Comparison of ENCODE assay signal across 35 cellular contexts in genomic region chr2:74368499-74368898, GRCh38.
"Had no signal": no experiment of that assay in that cellular context is flagged by ENCODE, and none has a peak within 500 bp of the region (broad histone marks: within the 10 kb centered on the region; RNA-seq: fewer than 3 reads in every experiment).

No MANE protein-coding gene starts in this region.

- DNase-seq: activated CD4-positive, alpha-beta memory T cell treated with anti-CD3 and anti-CD28 coated beads for 36 hours; activated CD4-positive, alpha-beta T cell treated with anti-CD3 and anti-CD28 coated beads for 36 hours; activated CD4-positive, alpha-beta T cell treated with anti-CD3 and anti-CD28 coated beads, Interleukin-2, amount 10 ng/mL, durations not matched to agents 24 days and 14 days; activated CD4-positive, CD25-positive, alpha-beta regulatory T cell; activated CD4-positive, CD25-positive, alpha-beta regulatory T cell treated with anti-CD3 and anti-CD28 coated beads, Interleukin-2, amount 50 U/mL, for 72 hours; activated CD8-positive, alpha-beta memory T cell treated with anti-CD3 and anti-CD28 coated beads, Interleukin-2, amount 10 ng/mL, durations not matched to agents 7 days and 5 days; activated CD8-positive, alpha-beta memory T cell treated with anti-CD3 and anti-CD28 coated beads, Interleukin-2, amount 50 U/mL, for 4 hours; activated CD8-positive, alpha-beta T cell treated with anti-CD3 and anti-CD28 coated beads, Interleukin-2, amount 10 ng/mL, durations not matched to agents 7 days and 5 days; activated effector memory CD4-positive, alpha-beta T cell treated with anti-CD3 and anti-CD28 coated beads, Interleukin-2, amount 50 U/mL, for 16 hours; activated naive CD4-positive, alpha-beta T cell treated with anti-CD3 and anti-CD28 coated beads for 36 hours; activated naive CD8-positive, alpha-beta T cell treated with anti-CD3 and anti-CD28 coated beads for 36 hours; activated naive CD8-positive, alpha-beta T cell treated with anti-CD3 and anti-CD28 coated beads, Interleukin-2, amount 50 U/mL, for 24 hours; activated T-cell treated with anti-CD3 and anti-CD28 coated beads, Interleukin-2, amount 50 U/mL, for 1 hour; activated T-cell treated with anti-CD3 and anti-CD28 coated beads, Interleukin-2, amount 50 U/mL, for 48 hours; adrenal gland; amygdala; aorta; central memory CD4-positive, alpha-beta T cell; cerebellar nuclear complex; dorsolateral prefrontal cortex; effector memory CD4-positive, alpha-beta T cell; esophagus squamous epithelium; foreskin melanocyte; T-helper 1 cell; T-helper 2 cell had no signal

- H3K27ac Mint-ChIP-seq: activated CD4-positive, alpha-beta memory T cell treated with anti-CD3 and anti-CD28 coated beads for 36 hours; activated CD4-positive, alpha-beta T cell treated with anti-CD3 and anti-CD28 coated beads for 36 hours; activated CD4-positive, alpha-beta T cell treated with anti-CD3 and anti-CD28 coated beads, Interleukin-2, amount 10 ng/mL, durations not matched to agents 24 days and 14 days; activated CD8-positive, alpha-beta memory T cell treated with anti-CD3 and anti-CD28 coated beads, Interleukin-2, amount 10 ng/mL, durations not matched to agents 7 days and 5 days; activated CD8-positive, alpha-beta T cell treated with anti-CD3 and anti-CD28 coated beads, Interleukin-2, amount 10 ng/mL, durations not matched to agents 7 days and 5 days; activated naive CD4-positive, alpha-beta T cell treated with anti-CD3 and anti-CD28 coated beads for 36 hours; activated naive CD4-positive, alpha-beta T cell treated with anti-CD3 and anti-CD28 coated beads, Interleukin-2, amount 50 U/mL, for 24 hours; activated naive CD8-positive, alpha-beta T cell treated with anti-CD3 and anti-CD28 coated beads for 36 hours; activated naive CD8-positive, alpha-beta T cell treated with anti-CD3 and anti-CD28 coated beads, Interleukin-2, amount 50 U/mL, for 24 hours; activated T-helper 1 cell treated with anti-CD3 and anti-CD28 coated beads, Interleukin-12 subunit alpha, Interleukin-12 subunit beta, Interleukin-2, Interleukin-4 antibody, amounts not matched to agents 30 ng/mL and 10 ng/mL and 1 ng/mL, durations not matched to agents 14 hours and 24 hours and 36 hours; activated T-helper 2 cell treated with anti-CD3 and anti-CD28 coated beads, Interferon-gamma antibody, Interleukin-2, Interleukin-4, amounts not matched to agents 10 μg/mL and 5 μg/mL and 100 μg/mL, durations not matched to agents 14 hours and 24 hours and 36 hours; brain; dendritic cell treated with granulocyte-macrophage colony-stimulating factor and Interleukin-4, amounts not matched to agents 40 ng/mL and 50 ng/mL, for 4 days had no signal

- H3K4me3 ChIP-seq: adrenal gland, breast epithelium, cardiac muscle cell, coronary artery, dorsolateral prefrontal cortex, esophagus squamous epithelium, gastroesophageal sphincter had no signal

- H3K4me3 Mint-ChIP-seq: activated CD4-positive, alpha-beta memory T cell treated with anti-CD3 and anti-CD28 coated beads for 36 hours; activated CD4-positive, alpha-beta T cell treated with anti-CD3 and anti-CD28 coated beads for 36 hours; activated CD4-positive, alpha-beta T cell treated with anti-CD3 and anti-CD28 coated beads, Interleukin-2, amount 10 ng/mL, durations not matched to agents 24 days and 14 days; activated CD8-positive, alpha-beta memory T cell treated with anti-CD3 and anti-CD28 coated beads, Interleukin-2, amount 10 ng/mL, durations not matched to agents 7 days and 5 days; activated CD8-positive, alpha-beta T cell treated with anti-CD3 and anti-CD28 coated beads, Interleukin-2, amount 10 ng/mL, durations not matched to agents 7 days and 5 days; activated naive CD4-positive, alpha-beta T cell treated with anti-CD3 and anti-CD28 coated beads for 36 hours; activated naive CD4-positive, alpha-beta T cell treated with anti-CD3 and anti-CD28 coated beads, Interleukin-2, amount 50 U/mL, for 24 hours; activated naive CD8-positive, alpha-beta T cell treated with anti-CD3 and anti-CD28 coated beads for 36 hours; activated naive CD8-positive, alpha-beta T cell treated with anti-CD3 and anti-CD28 coated beads, Interleukin-2, amount 50 U/mL, for 24 hours; activated T-helper 1 cell treated with anti-CD3 and anti-CD28 coated beads, Interleukin-12 subunit alpha, Interleukin-12 subunit beta, Interleukin-2, Interleukin-4 antibody, amounts not matched to agents 30 ng/mL and 10 ng/mL and 1 ng/mL, durations not matched to agents 14 hours and 24 hours and 36 hours; brain; dendritic cell treated with granulocyte-macrophage colony-stimulating factor and Interleukin-4, amounts not matched to agents 40 ng/mL and 50 ng/mL, for 4 days had no signal

- H3K9me3 Mint-ChIP-seq: activated CD4-positive, alpha-beta memory T cell treated with anti-CD3 and anti-CD28 coated beads for 36 hours; activated CD4-positive, alpha-beta T cell treated with anti-CD3 and anti-CD28 coated beads, Interleukin-2, amount 10 ng/mL, durations not matched to agents 24 days and 14 days; activated naive CD4-positive, alpha-beta T cell treated with anti-CD3 and anti-CD28 coated beads for 36 hours; activated naive CD4-positive, alpha-beta T cell treated with anti-CD3 and anti-CD28 coated beads, Interleukin-2, amount 50 U/mL, for 24 hours; activated naive CD8-positive, alpha-beta T cell treated with anti-CD3 and anti-CD28 coated beads for 36 hours; activated naive CD8-positive, alpha-beta T cell treated with anti-CD3 and anti-CD28 coated beads, Interleukin-2, amount 50 U/mL, for 24 hours; activated T-helper 1 cell treated with anti-CD3 and anti-CD28 coated beads, Interleukin-12 subunit alpha, Interleukin-12 subunit beta, Interleukin-2, Interleukin-4 antibody, amounts not matched to agents 30 ng/mL and 10 ng/mL and 1 ng/mL, durations not matched to agents 14 hours and 24 hours and 36 hours; activated T-helper 2 cell treated with anti-CD3 and anti-CD28 coated beads, Interferon-gamma antibody, Interleukin-2, Interleukin-4, amounts not matched to agents 10 μg/mL and 5 μg/mL and 100 μg/mL, durations not matched to agents 14 hours and 24 hours and 36 hours; brain; dendritic cell treated with granulocyte-macrophage colony-stimulating factor and Interleukin-4, amounts not matched to agents 40 ng/mL and 50 ng/mL, for 4 days had no signal

- ATAC-seq: activated CD4-positive, alpha-beta T cell treated with anti-CD3 and anti-CD28 coated beads for 36 hours; activated CD8-positive, alpha-beta memory T cell treated with anti-CD3 and anti-CD28 coated beads, Interleukin-2, amount 10 ng/mL, durations not matched to agents 7 days and 5 days; activated CD8-positive, alpha-beta T cell treated with anti-CD3 and anti-CD28 coated beads, Interleukin-2, amount 10 ng/mL, durations not matched to agents 7 days and 5 days; activated naive CD8-positive, alpha-beta T cell treated with anti-CD3 and anti-CD28 coated beads, Interleukin-2, amount 50 U/mL, for 24 hours; gastroesophageal sphincter had no signal

- H3K27me3 Mint-ChIP-seq: activated CD4-positive, alpha-beta memory T cell treated with anti-CD3 and anti-CD28 coated beads for 36 hours; activated CD4-positive, alpha-beta T cell treated with anti-CD3 and anti-CD28 coated beads for 36 hours; activated CD4-positive, alpha-beta T cell treated with anti-CD3 and anti-CD28 coated beads, Interleukin-2, amount 10 ng/mL, durations not matched to agents 24 days and 14 days; activated CD8-positive, alpha-beta memory T cell treated with anti-CD3 and anti-CD28 coated beads, Interleukin-2, amount 10 ng/mL, durations not matched to agents 7 days and 5 days; activated naive CD4-positive, alpha-beta T cell treated with anti-CD3 and anti-CD28 coated beads, Interleukin-2, amount 50 U/mL, for 24 hours; activated naive CD8-positive, alpha-beta T cell treated with anti-CD3 and anti-CD28 coated beads for 36 hours; activated naive CD8-positive, alpha-beta T cell treated with anti-CD3 and anti-CD28 coated beads, Interleukin-2, amount 50 U/mL, for 24 hours; brain; dendritic cell treated with granulocyte-macrophage colony-stimulating factor and Interleukin-4, amounts not matched to agents 40 ng/mL and 50 ng/mL, for 4 days had no signal

- H3K27me3 ChIP-seq: adrenal gland, breast epithelium, cardiac muscle cell, dorsolateral prefrontal cortex, esophagus squamous epithelium, gastroesophageal sphincter had no signal

- H3K4me1 Mint-ChIP-seq: activated CD4-positive, alpha-beta T cell treated with anti-CD3 and anti-CD28 coated beads for 36 hours; activated CD8-positive, alpha-beta memory T cell treated with anti-CD3 and anti-CD28 coated beads, Interleukin-2, amount 10 ng/mL, durations not matched to agents 7 days and 5 days; activated naive CD4-positive, alpha-beta T cell treated with anti-CD3 and anti-CD28 coated beads, Interleukin-2, amount 50 U/mL, for 24 hours; activated naive CD8-positive, alpha-beta T cell treated with anti-CD3 and anti-CD28 coated beads for 36 hours; activated naive CD8-positive, alpha-beta T cell treated with anti-CD3 and anti-CD28 coated beads, Interleukin-2, amount 50 U/mL, for 24 hours had no signal

- H3K9me3 ChIP-seq: adrenal gland, breast epithelium, esophagus squamous epithelium, gastroesophageal sphincter had no signal

- H3K4me1 ChIP-seq: breast epithelium had no signal

- H3K27ac ChIP-seq: adrenal gland, breast epithelium, cardiac muscle cell, coronary artery, epithelial cell of prostate, esophagus squamous epithelium, gastroesophageal sphincter had no signal
